In genomic region chr5:57824047-57824446, GRCh38 we compare ENCODE assay signal across 13 cellular contexts.
DNase-seq lines count a peak whose midpoint lies in the region; FAIRE-seq and TF ChIP-seq lines count a peak whose summit lies in the region.
"Had no signal": no experiment of that assay in that cellular context is flagged by ENCODE, and none has a peak within 500 bp of the region (broad histone marks: within the 10 kb centered on the region; RNA-seq: fewer than 3 reads in every experiment).

No MANE protein-coding gene starts in this region.

- no peaks in the 10 kb centered on the region for H3K36me3 ChIP-seq in ACC112 (ENCODE audit: insufficient read depth, low read length)
- no peaks in the 10 kb centered on the region for H3K36me3 ChIP-seq in kidney (ENCODE audit: control insufficient read depth in 1 of 2, insufficient read depth in 2 of 2, low read length in 2 of 2)
- H3K36me3 ChIP-seq: thyroid gland had no signal

- TF ChIP-seq CTCF in fibroblast of the aortic adventitia (IDR thresholded peaks at IDR 0.05; ENCODE audit: insufficient read depth, low read length) (no peak), kidney (IDR thresholded peaks at IDR 0.05; ENCODE audit: borderline replicate concordance, extremely low read depth, insufficient read depth) (no peak), GM13977 (IDR thresholded peaks at IDR 0.05; ENCODE audit: extremely low read depth, insufficient read depth, missing control alignments) (no peak)

- in situ Hi-C loops in GM13977 (cut with MboI; ENCODE audit: low pct_unique_long_range_greater_than_20kb, low sequenced_read_pairs, unreplicated experiment), result no loop called here

- DNase-seq in HPDE6-E6E7 (ENCODE audit: extremely low spot score), result peak; percentile 70
- DNase-seq in SW 1271 (lab: John Stamatoyannopoulos, UW), result peak; percentile 59 to 83
- peak; percentile 82 for DNase-seq in fibroblast of the aortic adventitia (ENCODE audit: low read depth)
- DNase-seq in kidney, result no peak
- no peak for DNase-seq in GM13977 (ENCODE audit: low spot score)
- no peak for DNase-seq in GM19240 (ENCODE audit: insufficient read length, low spot score)
- DNase-seq in iPS-NIHi11 (ENCODE audit: low spot score), result no peak
- DNase-seq: activated effector memory CD4-positive, alpha-beta T cell treated with anti-CD3 and anti-CD28 coated beads, Interleukin-2, amount 50 U/mL, for 16 hours; OCI-M1; T1000; thyroid gland had no signal

- H3K4me3 ChIP-seq in ACC112 (ENCODE audit: low read depth, low read length) (no peak overlapping the region), fibroblast of the aortic adventitia (ENCODE audit: low read depth, low read length) (no peak overlapping the region), kidney (ENCODE audit: low read length in 2 of 2) (no peak overlapping the region)
- H3K4me3 ChIP-seq: thyroid gland had no signal

- H3K4me1 ChIP-seq in ACC112 (ENCODE audit: control insufficient read depth, insufficient read depth, low read length, unreplicated experiment) (peaks cover 23% of the 10 kb centered on the region), kidney (ENCODE audit: control insufficient read depth in 1 of 2, insufficient read depth in 1 of 2, low read depth in 1 of 2, low read length in 2 of 2) (no peaks in the 10 kb centered on the region)

- H3K9ac ChIP-seq in kidney (ENCODE audit: low read length in 2 of 2), result no peak overlapping the region

- no peak for FAIRE-seq in kidney (lab: Jason Lieb, UNC)
- FAIRE-seq: endometrium had no signal

- no peaks in the 10 kb centered on the region for H3K27me3 ChIP-seq in ACC112 (ENCODE audit: insufficient read depth, low read length)
- H3K27me3 ChIP-seq: thyroid gland had no signal

- H2AFZ ChIP-seq in ACC112 (ENCODE audit: low read length, unreplicated experiment), result no peak overlapping the region

- H3K79me2 ChIP-seq in ACC112 (ENCODE audit: control insufficient read depth, insufficient read depth, low read length, unreplicated experiment), result no peaks in the 10 kb centered on the region

- H3K27ac ChIP-seq in ACC112 (ENCODE audit: low read depth, low read length) (peak overlapping the region; percentile 62), kidney (ENCODE audit: low read depth in 2 of 2, low read length in 2 of 2) (no peak overlapping the region)

- H3K9me3 ChIP-seq in kidney (ENCODE audit: control insufficient read depth in 1 of 2, low read length in 2 of 2), result no peaks in the 10 kb centered on the region
- H3K9me3 ChIP-seq: thyroid gland had no signal

- intact Hi-C loops in kidney (cut with DNase I), result no loop called here

Comparison
In these comparisons a context has a peak if more than half of its experiments do, and no peak if none do; other contexts are left out.
1. DNase-seq: peak in HPDE6-E6E7 (single experiment), SW 1271 (2 of 2) and fibroblast of the aortic adventitia (single experiment); none in kidney (single experiment), GM13977 (single experiment), GM19240 (single experiment) and iPS-NIHi11 (single experiment).